In genomic region chr19:56933014-56933705, GRCh38 we compare ENCODE assay signal across 9 cellular contexts.
"Had no signal": no experiment of that assay in that cellular context is flagged by ENCODE, and none has a peak within 500 bp of the region (broad histone marks: within the 10 kb centered on the region; RNA-seq: fewer than 3 reads in every experiment).

No MANE protein-coding gene starts in this region.

- H2AFZ ChIP-seq: hepatocyte had no signal

- H3K27ac ChIP-seq: cardiac muscle cell, hepatocyte, stomach had no signal

- H3K36me3 Mint-ChIP-seq: T-cell had no signal

- H3K27ac Mint-ChIP-seq: natural killer cell treated with Interleukin-12 subunit alpha and Interleukin-12 subunit beta and Interleukin-15 and Interleukin-18, amount 100 ng/mL, for 72 hours; T-cell had no signal

- H3K27me3 Mint-ChIP-seq: natural killer cell treated with Interleukin-12 subunit alpha and Interleukin-12 subunit beta and Interleukin-15 and Interleukin-18, amount 100 ng/mL, for 72 hours; T-cell had no signal

- DNase-seq: activated CD4-positive, alpha-beta T cell treated with anti-CD3 and anti-CD28 coated beads, Interleukin-2, amount 50 U/mL, for 1 hour; activated naive CD4-positive, alpha-beta T cell treated with Interleukin-2 at 50 U/mL for 16 hours; stimulated activated CD4-positive, alpha-beta T cell treated with anti-CD3 and anti-CD28 coated beads, Interleukin-1b, Interleukin-23, amount 100 ng/mL, for 48 hours; stomach; T-cell; T-helper 9 cell had no signal

- H3K4me1 Mint-ChIP-seq: T-cell had no signal

- ATAC-seq: natural killer cell treated with Interleukin-12 subunit alpha and Interleukin-12 subunit beta and Interleukin-15 and Interleukin-18, amount 100 ng/mL, for 72 hours; T-cell had no signal

- H3K4me1 ChIP-seq: stomach had no signal

- H3K4me3 ChIP-seq: cardiac muscle cell, hepatocyte, stomach had no signal

- H3K4me2 ChIP-seq: hepatocyte had no signal

- H3K36me3 ChIP-seq: cardiac muscle cell, stomach had no signal

- H3K79me2 ChIP-seq: hepatocyte had no signal

- H3K4me3 Mint-ChIP-seq: natural killer cell treated with Interleukin-12 subunit alpha and Interleukin-12 subunit beta and Interleukin-15 and Interleukin-18, amount 100 ng/mL, for 72 hours; T-cell had no signal

- H3K27me3 ChIP-seq: cardiac muscle cell, hepatocyte, stomach had no signal
